21 cellular contexts compared by ENCODE assay signal in genomic region chr5:16454686-16455085, GRCh38. TPM values are rescaled to one million over a fixed set of nuclear protein-coding genes. Genes with fewer than 3 reads are reported as not detected.
DNase-seq lines count a peak whose midpoint lies in the region; ATAC-seq and TF ChIP-seq lines count a peak whose summit lies in the region.
"Had no signal": no experiment of that assay in that cellular context is flagged by ENCODE, and none has a peak within 500 bp of the region (broad histone marks: within the 10 kb centered on the region; RNA-seq: fewer than 3 reads in every experiment).

No MANE protein-coding gene starts in this region.

- H3K4me3 ChIP-seq in fibroblast of mammary gland (ENCODE audit: control insufficient read depth, low read depth, low read length) = no peak overlapping the region
- H3K4me3 ChIP-seq: MG63 had no signal

- H3K4me3 Mint-ChIP-seq in activated CD8-positive, alpha-beta T cell treated with anti-CD3 and anti-CD28 coated beads for 36 hours = no peak overlapping the region
- no peak overlapping the region for H3K4me3 Mint-ChIP-seq in activated CD8-positive, alpha-beta T cell treated with anti-CD3 and anti-CD28 coated beads, Interleukin-2, amount 10 ng/mL, durations not matched to agents 7 days and 5 days
- H3K4me3 Mint-ChIP-seq in natural killer cell = no peak overlapping the region

- POLR2A ChIA-PET in activated CD8-positive, alpha-beta T cell treated with anti-CD3 and anti-CD28 coated beads for 36 hours (lab: Charles Lee) = no interaction called here
- POLR2A ChIA-PET in activated CD8-positive, alpha-beta T cell treated with anti-CD3 and anti-CD28 coated beads, Interleukin-2, amount 10 ng/mL, durations not matched to agents 7 days and 5 days (lab: Charles Lee) = interaction anchor here (1.9 kb wide), 1 partner anchor 10 kb away, joined by 9 read pairs; no protein-coding TSS in a partner anchor

- peak overlapping the region; percentile 0 for H3K27ac Mint-ChIP-seq in activated CD8-positive, alpha-beta T cell treated with anti-CD3 and anti-CD28 coated beads for 36 hours
- H3K27ac Mint-ChIP-seq in activated CD8-positive, alpha-beta T cell treated with anti-CD3 and anti-CD28 coated beads, Interleukin-2, amount 10 ng/mL, durations not matched to agents 7 days and 5 days = no peak overlapping the region
- peak overlapping the region; percentile 88 to 96 for H3K27ac Mint-ChIP-seq in natural killer cell

- H3K36me3 Mint-ChIP-seq in activated CD8-positive, alpha-beta T cell treated with anti-CD3 and anti-CD28 coated beads for 36 hours (ENCODE audit: low read depth) = peaks cover 62% of the 10 kb centered on the region
- H3K36me3 Mint-ChIP-seq in activated CD8-positive, alpha-beta T cell treated with anti-CD3 and anti-CD28 coated beads, Interleukin-2, amount 10 ng/mL, durations not matched to agents 7 days and 5 days (ENCODE audit: low read depth) = peaks cover 72% of the 10 kb centered on the region
- peaks cover 28% of the 10 kb centered on the region for H3K36me3 Mint-ChIP-seq in natural killer cell

- no peaks in the 10 kb centered on the region for H3K27me3 Mint-ChIP-seq in activated CD8-positive, alpha-beta T cell treated with anti-CD3 and anti-CD28 coated beads for 36 hours
- H3K27me3 Mint-ChIP-seq in activated CD8-positive, alpha-beta T cell treated with anti-CD3 and anti-CD28 coated beads, Interleukin-2, amount 10 ng/mL, durations not matched to agents 7 days and 5 days (ENCODE audit: low read depth) = no peaks in the 10 kb centered on the region
- H3K27me3 Mint-ChIP-seq in natural killer cell (ENCODE audit: low read depth in 2 of 2) = no peaks in the 10 kb centered on the region
- H3K27me3 Mint-ChIP-seq: CD4-positive, alpha-beta memory T cell had no signal

- no peak for ATAC-seq in activated CD8-positive, alpha-beta T cell treated with anti-CD3 and anti-CD28 coated beads for 36 hours
- ATAC-seq in activated CD8-positive, alpha-beta T cell treated with anti-CD3 and anti-CD28 coated beads, Interleukin-2, amount 10 ng/mL, durations not matched to agents 7 days and 5 days = no peak
- ATAC-seq in natural killer cell = no peak

- no peaks in the 10 kb centered on the region for H3K9me3 Mint-ChIP-seq in activated CD8-positive, alpha-beta T cell treated with anti-CD3 and anti-CD28 coated beads for 36 hours
- no peaks in the 10 kb centered on the region for H3K9me3 Mint-ChIP-seq in activated CD8-positive, alpha-beta T cell treated with anti-CD3 and anti-CD28 coated beads, Interleukin-2, amount 10 ng/mL, durations not matched to agents 7 days and 5 days (ENCODE audit: insufficient read depth)
- H3K9me3 Mint-ChIP-seq in natural killer cell = no peaks in the 10 kb centered on the region
- H3K9me3 Mint-ChIP-seq: CD4-positive, alpha-beta memory T cell had no signal

- peaks cover 42% of the 10 kb centered on the region for H3K4me1 Mint-ChIP-seq in activated CD8-positive, alpha-beta T cell treated with anti-CD3 and anti-CD28 coated beads for 36 hours (ENCODE audit: low read depth)
- peaks cover 28% of the 10 kb centered on the region for H3K4me1 Mint-ChIP-seq in activated CD8-positive, alpha-beta T cell treated with anti-CD3 and anti-CD28 coated beads, Interleukin-2, amount 10 ng/mL, durations not matched to agents 7 days and 5 days (ENCODE audit: low read depth)
- peaks cover 51 to 54% of the 10 kb centered on the region in 2 donors for H3K4me1 Mint-ChIP-seq in natural killer cell

- no peak for DNase-seq in activated CD8-positive, alpha-beta T cell treated with anti-CD3 and anti-CD28 coated beads for 36 hours
- DNase-seq in activated CD8-positive, alpha-beta T cell treated with anti-CD3 and anti-CD28 coated beads, Interleukin-2, amount 10 ng/mL, durations not matched to agents 7 days and 5 days = no peak
- DNase-seq in HCEC 1CT (peak; percentile 15), fibroblast of mammary gland (ENCODE audit: low read depth) (peak; percentile 84), natural killer cell (no peak), GF-D8 (lab: John Stamatoyannopoulos, UW) (no peak), globus pallidus (ENCODE audit: low spot score) (no peak), AG08395 (ENCODE audit: low spot score) (no peak)
- DNase-seq: BE2C; CD4-positive, alpha-beta memory T cell; DMS153; GOT3; MG63; NCI-H1105; NCI-H1694 treated with DMSO at 0.1 percent for 48 hours; NCI-H2107; NCI-H2227 treated with DMSO at 0.1 percent for 48 hours; NCI-H510A treated with DMSO at 0.1 percent for 48 hours; NCI-H82; OCI-M1; Right ventricle myocardium superior had no signal

- CTCF ChIA-PET in activated CD8-positive, alpha-beta T cell treated with anti-CD3 and anti-CD28 coated beads for 36 hours (lab: Charles Lee) = interaction anchor here (0.9 to 6.8 kb wide), 9 partner anchors 11 to 322 kb away, joined by 3 to 57 read pairs (median 10); partner anchors contain the start of gene ZNF622
- CTCF ChIA-PET in activated CD8-positive, alpha-beta T cell treated with anti-CD3 and anti-CD28 coated beads, Interleukin-2, amount 10 ng/mL, durations not matched to agents 7 days and 5 days (lab: Charles Lee) = interaction anchor here (0.7 to 9.9 kb wide), 9 partner anchors 10 to 305 kb away, joined by 3 to 71 read pairs (median 14); partner anchors contain the start of gene ZNF622

- no peak for TF ChIP-seq CTCF in activated CD8-positive, alpha-beta T cell treated with anti-CD3 and anti-CD28 coated beads for 36 hours (IDR thresholded peaks at IDR 0.05)
- no peak for TF ChIP-seq CTCF in fibroblast of mammary gland (conservative IDR thresholded peaks at IDR 0.05; ENCODE audit: control insufficient read depth, insufficient read depth, low read depth, low read length)
- no peak for TF ChIP-seq CTCF in natural killer cell (IDR thresholded peaks at IDR 0.05)

- intact Hi-C loops in activated CD8-positive, alpha-beta T cell treated with anti-CD3 and anti-CD28 coated beads for 36 hours (cut with micrococcal nuclease) = loop anchor here (5.0 kb wide), 1 partner anchor 297 kb away; no protein-coding TSS in a partner anchor
- intact Hi-C loops in natural killer cell (cut with micrococcal nuclease) = loop anchor here (5.0 kb wide), 1 partner anchor 1347 kb away; no protein-coding TSS in a partner anchor

RNA-seq across cellular contexts. Expression of gene ZNF622, which starts 10.9 kb away (rescaled TPM):
- total RNA-seq in activated CD8-positive, alpha-beta T cell treated with anti-CD3 and anti-CD28 coated beads for 36 hours = 10 to 100 TPM; 36.7 to 38.4 TPM
- total RNA-seq in activated CD8-positive, alpha-beta T cell treated with anti-CD3 and anti-CD28 coated beads, Interleukin-2, amount 10 ng/mL, durations not matched to agents 7 days and 5 days = 10 to 100 TPM; 28.6 to 29.2 TPM
- total RNA-seq in natural killer cell = 10 to 100 TPM; 36.3 to 45.9 (median 42.9) TPM

Comparison
In these comparisons a context has a peak if more than half of its experiments do, and no peak if none do; other contexts are left out.
1. DNase-seq: peak in HCEC 1CT (single experiment) and fibroblast of mammary gland (single experiment); none in activated CD8-positive, alpha-beta T cell treated with anti-CD3 and anti-CD28 coated beads for 36 hours (single experiment), activated CD8-positive, alpha-beta T cell treated with anti-CD3 and anti-CD28 coated beads, Interleukin-2, amount 10 ng/mL, durations not matched to agents 7 days and 5 days (single experiment), natural killer cell (single experiment), GF-D8 (single experiment), globus pallidus (single experiment) and AG08395 (single experiment).